4 cellular contexts compared by ENCODE assay signal in genomic region chr10:79522464-79522863, GRCh38. TPM values are rescaled to one million over a fixed set of nuclear protein-coding genes. Genes with fewer than 3 reads are reported as not detected.
"Had no signal": no experiment of that assay in that cellular context is flagged by ENCODE, and none has a peak within 500 bp of the region (broad histone marks: within the 10 kb centered on the region; RNA-seq: fewer than 3 reads in every experiment).

No MANE protein-coding gene starts in this region.

RNA-seq across cellular contexts. Expression of gene SFTPA2, which starts 37.7 kb away (rescaled TPM):
- total RNA-seq: LHCN-M2, MCF 10A, SK-MEL-5 had no signal
- polyA plus RNA-seq: SK-N-SH had no signal
